21 cellular contexts compared by ENCODE assay signal in the genomic region with DNA sequence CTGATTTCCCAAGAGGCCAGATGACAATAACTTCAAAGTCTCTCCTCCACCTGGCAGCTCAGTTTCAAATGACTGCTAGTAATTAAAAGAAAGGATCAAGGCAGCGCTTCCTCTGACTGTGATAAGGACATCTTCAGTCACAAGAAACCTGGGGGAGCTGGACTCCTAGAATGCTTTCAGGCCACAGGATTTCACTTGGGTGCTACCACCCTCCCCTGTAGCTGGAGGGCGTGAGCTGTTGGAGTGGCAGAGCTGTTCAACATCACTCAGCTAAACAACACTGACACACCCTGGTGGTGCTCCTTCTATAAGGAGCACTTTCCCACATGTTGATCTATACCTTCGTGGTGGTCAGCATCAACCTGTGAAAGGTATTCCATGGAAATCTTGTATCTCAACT. TPM values are rescaled to one million over a fixed set of nuclear protein-coding genes. Genes with fewer than 3 reads are reported as not detected.
DNase-seq lines count a peak whose midpoint lies in the region; ATAC-seq, FAIRE-seq and TF ChIP-seq lines count a peak whose summit lies in the region.
"Had no signal": no experiment of that assay in that cellular context is flagged by ENCODE, and none has a peak within 500 bp of the region (broad histone marks: within the 10 kb centered on the region; RNA-seq: fewer than 3 reads in every experiment).

No MANE protein-coding gene starts in this region.

- H4K20me1 ChIP-seq in K562 (replicated peaks; ENCODE audit: control insufficient read depth, insufficient read depth, low read length) = no peaks in the 10 kb centered on the region; the same call in 1 of the 2 replicates
- no peaks in the 10 kb centered on the region for H4K20me1 ChIP-seq in osteoblast (ENCODE audit: insufficient read depth, low read length)
- H4K20me1 ChIP-seq in SK-N-SH (ENCODE audit: insufficient read depth) = no peaks in the 10 kb centered on the region

- peak; percentile 40; the same call in 1 of the 3 replicates for ATAC-seq in K562
- no peak for ATAC-seq in HG02610 (IDR thresholded peaks at IDR 0.05; ENCODE audit: unreplicated experiment)
- ATAC-seq: activated T-cell treated with anti-CD3 and anti-CD28 coated beads, Interleukin-2, amount 50 U/mL, for 72 hours; HCT116 had no signal

- H3K4me3 ChIP-seq in K562 (no peak overlapping the region), osteoblast (ENCODE audit: insufficient read depth, low read length) (no peak overlapping the region), SK-N-SH (ENCODE audit: low read depth in 2 of 2, low read length in 1 of 2) (no peak overlapping the region)
- H3K4me3 ChIP-seq: cardiac muscle cell, PC-9, sigmoid colon, SK-N-MC had no signal

- TF ChIP-seq POLR2A in K562 (conservative IDR thresholded peaks at IDR 0.05) = no peak

- H3K9ac ChIP-seq in K562 (ENCODE audit: insufficient read depth in 1 of 2, low read depth in 2 of 2, low read length in 2 of 2) (no peak overlapping the region), SK-N-SH (no peak overlapping the region)

- DNase-seq in NCI-H82 (lab: John Stamatoyannopoulos, UW) (peak; percentile 38), NCI-H82 treated with DMSO at 0.1 percent for 48 hours (lab: John Stamatoyannopoulos, UW; ENCODE audit: unreplicated experiment) (no peak), NAMALWA (ENCODE audit: low spot score) (peak; percentile 42), K562 (ENCODE audit: extremely low read depth in 1 of 4, low spot score in 3 of 4) (peak in 1 of 4 experiments; percentile 7), osteoblast (ENCODE audit: insufficient read length, low spot score, missing footprints) (peak; percentile 57), SK-N-SH (no peak)
- DNase-seq in effector CD8-positive, alpha-beta T cell (lab: John Stamatoyannopoulos, UW) = no peak
- DNase-seq: activated CD4-positive, alpha-beta T cell treated with anti-CD3 and anti-CD28 coated beads, Interleukin-2, amount 50 U/mL, for 4 hours; activated T-cell treated with anti-CD3 and anti-CD28 coated beads, Interleukin-2, amount 50 U/mL, for 72 hours; DMS79 treated with DMSO at 0.1 percent for 48 hours; NCI-H1048; NCI-H2227 treated with DMSO at 0.1 percent for 48 hours; PC-9; sigmoid colon; stimulated activated CD4-positive, alpha-beta T cell treated with anti-CD3 and anti-CD28 coated beads, Interleukin-2, amount 100 ng/mL, for 24 hours had no signal

- TF ChIP-seq EP300 in K562 (IDR thresholded peaks at IDR 0.05; ENCODE audit: low read length) = no peak
- no peak for TF ChIP-seq EP300 in SK-N-SH (IDR thresholded peaks at IDR 0.05; ENCODE audit: borderline replicate concordance in 1 of 2, low read depth in 1 of 2, low read length in 1 of 2)

- TF ChIP-seq CTCF in K562 (IDR thresholded peaks at IDR 0.05 in 2 of 3, conservative IDR thresholded peaks at IDR 0.05 in 1 of 3; ENCODE audit: insufficient read depth in 2 of 3, low read depth in 1 of 3, low read length in 3 of 3) (0 out of 6 replicates have a peak, but pooled peaks of 1 of the 3 experiments have one; percentile 20), osteoblast (IDR thresholded peaks at IDR 0.05; ENCODE audit: extremely low read depth, low read depth, low read length) (no peak), SK-N-SH (IDR thresholded peaks at IDR 0.05) (no peak)

- no peaks in the 10 kb centered on the region for H3K9me2 ChIP-seq in SK-N-SH

- WGBS in K562 (ENCODE audit: insufficient coverage, low coverage, missing lambda C conversion rate) = 0% methylated on average over 3 of the region's 3 CpGs
- 63% methylated on average over 3 of the region's 3 CpGs for WGBS in SK-N-SH (ENCODE audit: low lambda C conversion rate)

- H3F3A ChIP-seq in SK-N-SH (replicated peaks; ENCODE audit: insufficient read depth) = no peaks in the 10 kb centered on the region

- H3K79me2 ChIP-seq in K562 (ENCODE audit: control insufficient read depth, insufficient read depth, low read length) (no peaks in the 10 kb centered on the region), osteoblast (ENCODE audit: insufficient read depth, low read length) (no peaks in the 10 kb centered on the region), SK-N-SH (ENCODE audit: insufficient read depth) (no peaks in the 10 kb centered on the region)
- H3K79me2 ChIP-seq: hepatocyte had no signal

- no peak overlapping the region for H2AFZ ChIP-seq in K562 (ENCODE audit: low read depth, low read length)
- H2AFZ ChIP-seq in osteoblast (ENCODE audit: low read length) = no peak overlapping the region
- H2AFZ ChIP-seq in SK-N-SH (ENCODE audit: low read depth) = no peak overlapping the region
- H2AFZ ChIP-seq: hepatocyte, PC-9 had no signal

- POLR2A ChIA-PET in K562 (lab: Yijun Ruan, JAX) = no interaction called here
- POLR2A ChIA-PET in SK-N-SH (lab: Yijun Ruan, JAX) = no interaction called here

- intact Hi-C loops in K562 (cut with micrococcal nuclease) = no loop called here

- peaks cover 0 to 22% of the 10 kb centered on the region in 2 experiments; a peak in 3 of 5 replicates for H3K4me1 ChIP-seq in K562 (replicated peaks in 1 of 2; ENCODE audit: control insufficient read depth in 2 of 2, insufficient read depth in 2 of 2, low read length in 2 of 2)
- no peaks in the 10 kb centered on the region for H3K4me1 ChIP-seq in osteoblast (ENCODE audit: insufficient read depth, low read length)
- peaks cover 0 to 4% of the 10 kb centered on the region in 2 experiments; a peak in 1 of 4 replicates for H3K4me1 ChIP-seq in SK-N-SH (ENCODE audit: control insufficient read depth in 1 of 2, insufficient read depth in 2 of 2, low read depth in 1 of 2, low read length in 1 of 2)

- H3K9me3 ChIP-seq in K562 (replicated peaks; ENCODE audit: control insufficient read depth, insufficient read depth, low read depth, low read length) (no peaks in the 10 kb centered on the region), osteoblast (ENCODE audit: low read depth, low read length) (no peaks in the 10 kb centered on the region), SK-N-SH (no peaks in the 10 kb centered on the region)
- H3K9me3 ChIP-seq: sigmoid colon had no signal

- H3K27ac ChIP-seq in K562 (ENCODE audit: extremely low read depth, low read depth, low read length) (no peak overlapping the region), osteoblast (ENCODE audit: low read depth, low read length) (no peak overlapping the region), SK-N-SH (ENCODE audit: low read depth in 2 of 2, low read length in 1 of 2) (no peak overlapping the region)
- H3K27ac ChIP-seq: cardiac muscle cell, hepatocyte, PC-9, SK-N-MC had no signal

- in situ Hi-C loops in K562 (cut with MboI) = no loop called here

- H3K9me1 ChIP-seq in K562 (ENCODE audit: control insufficient read depth, insufficient read depth, low read length) = no peaks in the 10 kb centered on the region

- BruUV-seq in K562 (replicated peaks; lab: Mats Ljungman, UMichigan) = no TSS peak

- H3K27me3 ChIP-seq in K562 (ENCODE audit: control insufficient read depth in 2 of 2, insufficient read depth in 2 of 2, low read length in 2 of 2) (peaks cover 8 to 32% of the 10 kb centered on the region in 2 experiments; a peak in 4 of 5 replicates), osteoblast (ENCODE audit: insufficient read depth, low read length) (peaks cover 61% of the 10 kb centered on the region), SK-N-SH (ENCODE audit: insufficient read depth) (peaks cover 35% of the 10 kb centered on the region)

- H3K4me2 ChIP-seq in K562 (ENCODE audit: insufficient read depth, low read length) = no peak overlapping the region
- H3K4me2 ChIP-seq in osteoblast (ENCODE audit: insufficient read depth, low read length) = no peak overlapping the region
- no peak overlapping the region for H3K4me2 ChIP-seq in SK-N-SH
- H3K4me2 ChIP-seq: PC-9 had no signal

- H3K36me3 ChIP-seq in K562 (ENCODE audit: control insufficient read depth, insufficient read depth, low read length) (no peaks in the 10 kb centered on the region), osteoblast (ENCODE audit: insufficient read depth, low read length) (no peaks in the 10 kb centered on the region), SK-N-SH (replicated peaks in 1 of 2; ENCODE audit: control insufficient read depth in 1 of 2, insufficient read depth in 2 of 2, low read length in 1 of 2) (no peaks in the 10 kb centered on the region)
- H3K36me3 ChIP-seq: cardiac muscle cell, sigmoid colon had no signal

- TF ChIP-seq RAD21 in K562 (CRISPR knock-in tag; conservative IDR thresholded peaks at IDR 0.05 in 1 of 2, IDR thresholded peaks at IDR 0.05 in 1 of 2) = no peak
- no peak for TF ChIP-seq RAD21 in SK-N-SH (IDR thresholded peaks at IDR 0.05; ENCODE audit: low read length)

- CTCF ChIA-PET in K562 (lab: Yijun Ruan, JAX; ENCODE audit: low intra/inter-chr PET ratio) (no interaction called here), SK-N-SH (lab: Yijun Ruan, JAX) (interaction anchor here (1.2 kb wide), 1 partner anchor 9 kb away, joined by 4 read pairs; no protein-coding TSS in a partner anchor)

- no peak for FAIRE-seq in K562 (lab: Jason Lieb, UNC)

TF ChIP-seq in SK-N-SH, 30 proteins besides CTCF, POLR2A, EP300 and RAD21 (continues in another document):
- no peak for TF ChIP-seq RXRA (IDR thresholded peaks at IDR 0.05; ENCODE audit: borderline replicate concordance, low read depth)
- TF ChIP-seq FOXJ3 (CRISPR knock-in tag; IDR thresholded peaks at IDR 0.05) = no peak
- TF ChIP-seq POLR2AphosphoS5 (IDR thresholded peaks at IDR 0.05; ENCODE audit: low read depth, low read length) = no peak
- no peak for TF ChIP-seq MXI1 (IDR thresholded peaks at IDR 0.05; ENCODE audit: low read depth, low read length)

RNA-seq across cellular contexts. Expression of gene CNR1, which starts 2.2 kb away (rescaled TPM):
- 0.44 and 1.4 TPM in 2 replicates for total RNA-seq in K562 (2011; cell fraction: chromatin; rRNA removed; ENCODE audit: low replicate concordance)
- total RNA-seq in K562 (2011; cell fraction: nucleolus; rRNA removed) = 0.17 and 0.53 TPM in 2 replicates
- 0.44 and 0.53 TPM in 2 replicates for total RNA-seq in K562 (2011; cell fraction: nucleoplasm; rRNA removed)
- total RNA-seq in K562 (2014; rRNA removed) (0.94 and 1.1 TPM in 2 replicates), K562 (2014; rRNA removed; fragmentation: Illumina TruSeq; extraction: Trizol) (1.4 and 1.5 TPM in 2 replicates), K562 (2015; rRNA removed; fragmentation: Illumina TruSeq; extraction: Trizol) (1.7 and 1.9 TPM in 2 replicates), K562 (2021) (1.5 and 1.9 TPM in 2 replicates), osteoblast (not detected in 2 replicates)
- polyA plus RNA-seq in K562 (2011; rRNA removed) (0.31 TPM in 1 of 2 replicates, not detected in the other), K562 (2014; fragmentation: Illumina TruSeq; extraction: Trizol) (0.87 and 1.3 TPM in 2 replicates), K562 (2014; fragmentation: Nextera tagmentation; extraction: Ambion mirVana) (under 1 TPM; 0.50 to 0.56 TPM), K562 (2014; rRNA removed) (0.43 and 0.94 TPM in 2 replicates), SK-N-SH (2012; rRNA removed) (not detected in 2 replicates)
- 0.07 and 0.24 TPM in 2 replicates for polyA plus RNA-seq in K562 (2011; cell fraction: cytosol; rRNA removed)
- polyA plus RNA-seq in K562 (2011; cell fraction: nucleus; rRNA removed) = 0.43 and 1.8 TPM in 2 replicates
- polyA plus RNA-seq in K562 (2012) = 0.90 and 1.3 TPM in 2 replicates
- 0.18 and 1.4 TPM in 2 replicates for polyA minus RNA-seq in K562 (2011; rRNA and poly(A)+ RNA removed)
- 0.64 TPM in 1 of 2 replicates, not detected in the other for polyA minus RNA-seq in K562 (2011; cell fraction: cytosol; rRNA and poly(A)+ RNA removed)
- polyA minus RNA-seq in K562 (2011; cell fraction: nucleus; rRNA and poly(A)+ RNA removed) = 0.13 and 1.2 TPM in 2 replicates
- not detected in 2 replicates for polyA plus RNA-seq in SK-N-SH (2012; cell fraction: cytosol; rRNA removed)
- not detected in 2 replicates for polyA plus RNA-seq in SK-N-SH (2012; cell fraction: nucleus; rRNA removed)
- total RNA-seq: A673, PC-9 had no signal

Comparison
In these comparisons a context has a peak if more than half of its experiments do, and no peak if none do; other contexts are left out.
1. DNase-seq: peak in NCI-H82 (single experiment), NAMALWA (single experiment) and osteoblast (single experiment); none in NCI-H82 treated with DMSO at 0.1 percent for 48 hours (single experiment), effector CD8-positive, alpha-beta T cell (single experiment) and SK-N-SH (single experiment).